ENCODE assay signal across 8 cellular contexts in the genomic region with DNA sequence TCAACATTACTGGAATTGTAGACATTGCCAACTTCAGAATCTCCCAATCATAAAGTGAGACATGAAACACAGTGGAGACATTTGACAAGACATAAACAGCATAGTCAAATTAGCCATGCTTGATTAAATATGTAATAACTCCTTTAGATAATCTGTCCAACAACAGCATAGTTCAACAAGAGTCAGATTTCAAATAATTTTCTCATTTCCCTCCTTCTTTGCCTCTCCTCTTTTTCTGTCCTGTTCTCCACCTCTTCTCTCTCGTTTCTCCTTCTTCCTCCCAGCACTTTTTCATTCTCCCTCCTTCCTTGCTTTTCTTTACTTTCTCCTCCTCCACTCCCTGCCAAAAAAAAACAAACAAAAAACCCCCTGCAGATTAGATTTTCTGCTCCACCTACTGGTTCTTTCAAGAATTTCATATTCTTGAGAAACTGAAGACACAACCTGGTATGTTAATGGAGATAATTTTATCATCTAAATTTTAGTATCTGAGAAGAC. TPM values are rescaled to one million over a fixed set of nuclear protein-coding genes. Genes with fewer than 3 reads are reported as not detected.
DNase-seq lines count a peak whose midpoint lies in the region; ATAC-seq and TF ChIP-seq lines count a peak whose summit lies in the region.

No MANE protein-coding gene starts in this region.

- no peaks in the 10 kb centered on the region for H3K27me3 ChIP-seq in CD4-positive, CD25-positive, alpha-beta regulatory T cell (ENCODE audit: control insufficient read depth, insufficient read depth, low read length)
- H3K27me3 ChIP-seq in hepatocyte, result no peaks in the 10 kb centered on the region

- no peak overlapping the region for H2AFZ ChIP-seq in hepatocyte

- WGBS in hepatocyte (ENCODE audit: low lambda C conversion rate, missing lambda C conversion rate), result 0% methylated on average over 1 of the region's 1 CpG

- H3K9me3 ChIP-seq in CD4-positive, CD25-positive, alpha-beta regulatory T cell (ENCODE audit: control insufficient read depth in 2 of 2, low read length in 2 of 2), result no peaks in the 10 kb centered on the region
- no peaks in the 10 kb centered on the region for H3K9me3 ChIP-seq in hepatocyte (ENCODE audit: low read depth)

- no peak for ATAC-seq in CD4-positive, CD25-positive, alpha-beta regulatory T cell (ENCODE audit: low read depth in 2 of 2)
- ATAC-seq in GM18858 (IDR thresholded peaks at IDR 0.05; ENCODE audit: unreplicated experiment) (peak; percentile 52), HG03103 (IDR thresholded peaks at IDR 0.05; ENCODE audit: low read depth, unreplicated experiment) (peak; percentile 64), T-cell (replicated peaks in 1 of 4) (peak in 3 of 4 experiments; percentile 36 to 43 (median 41))

- no peak overlapping the region for H3K4me2 ChIP-seq in hepatocyte

- H3K27me3 Mint-ChIP-seq in CD4-positive, CD25-positive, alpha-beta regulatory T cell, result no peaks in the 10 kb centered on the region
- no peaks in the 10 kb centered on the region for H3K27me3 Mint-ChIP-seq in T-cell

- H3K36me3 ChIP-seq in CD4-positive, CD25-positive, alpha-beta regulatory T cell (ENCODE audit: control insufficient read depth, insufficient read depth, low read length), result peaks cover 13% of the 10 kb centered on the region
- no peaks in the 10 kb centered on the region for H3K36me3 ChIP-seq in hepatocyte (replicated peaks; ENCODE audit: insufficient read depth, low read depth)

- peak overlapping the region; percentile 59 to 92 (median 88) for H3K27ac Mint-ChIP-seq in CD4-positive, CD25-positive, alpha-beta regulatory T cell
- H3K27ac Mint-ChIP-seq in T-cell, result peak overlapping the region; percentile 59 to 81

- no peaks in the 10 kb centered on the region for H3K9me2 ChIP-seq in hepatocyte (replicated peaks; ENCODE audit: insufficient read depth)

- peaks cover 0 to 2% (median 2%) of the 10 kb centered on the region in 7 donors for H3K9me3 Mint-ChIP-seq in CD4-positive, CD25-positive, alpha-beta regulatory T cell
- H3K9me3 Mint-ChIP-seq in T-cell, result no peaks in the 10 kb centered on the region

- POLR2A ChIA-PET in T-cell (lab: Charles Lee), result interaction anchor here in 1 of 2 donors (0.6 to 0.8 kb wide), 3 partner anchors 10 to 22 kb away, joined by 3 to 4 read pairs (median 3); no protein-coding TSS in a partner anchor

- no peaks in the 10 kb centered on the region for H3K79me2 ChIP-seq in hepatocyte

- CTCF ChIA-PET in T-cell (lab: Charles Lee), result interaction anchor here (0.7 to 2.1 kb wide), 8 partner anchors 10 to 534 kb away, joined by 3 to 8 read pairs (median 6); partner anchors contain the start of gene CLDND1 (in 1 of the 2)

- peaks cover 21 to 38% (median 33%) of the 10 kb centered on the region in 4 donors for H3K4me1 Mint-ChIP-seq in CD4-positive, CD25-positive, alpha-beta regulatory T cell
- H3K4me1 Mint-ChIP-seq in T-cell, result peaks cover 10 to 42% (median 23%) of the 10 kb centered on the region in 3 donors

- no peak overlapping the region for H3K27ac ChIP-seq in CD4-positive, CD25-positive, alpha-beta regulatory T cell (ENCODE audit: insufficient read depth, low read length, poor library complexity, severe bottlenecking)
- no peak overlapping the region for H3K27ac ChIP-seq in hepatocyte

- peak in 2 of 3 donors; percentile 49 to 68 for DNase-seq in CD4-positive, CD25-positive, alpha-beta regulatory T cell
- no peak for DNase-seq in T-cell
- peak; percentile 29 for DNase-seq in hepatocyte (ENCODE audit: low spot score)
- DNase-seq in T1000 (lab: John Stamatoyannopoulos, UW), result no peak
- no peak for DNase-seq in 8988T
- no peak for DNase-seq in NCI-H446 treated with DMSO at 0.1 percent for 48 hours (lab: John Stamatoyannopoulos, UW)

- peaks cover 15% of the 10 kb centered on the region for H3K4me1 ChIP-seq in CD4-positive, CD25-positive, alpha-beta regulatory T cell (ENCODE audit: control insufficient read depth, insufficient read depth, low read length, poor library complexity, severe bottlenecking)
- H3K4me1 ChIP-seq in hepatocyte (ENCODE audit: insufficient read depth), result no peaks in the 10 kb centered on the region

- peak; percentile 55 for TF ChIP-seq CTCF in hepatocyte (IDR thresholded peaks at IDR 0.05; ENCODE audit: poor library complexity)

- peak overlapping the region; percentile 47 for H3K4me3 ChIP-seq in CD4-positive, CD25-positive, alpha-beta regulatory T cell (ENCODE audit: low read depth, low read length)
- no peak overlapping the region for H3K4me3 ChIP-seq in hepatocyte

- H3K36me3 Mint-ChIP-seq in CD4-positive, CD25-positive, alpha-beta regulatory T cell, result peaks cover 19% of the 10 kb centered on the region
- peaks cover 20% of the 10 kb centered on the region for H3K36me3 Mint-ChIP-seq in T-cell

- peak overlapping the region; percentile 5 to 54 (median 34) for H3K4me3 Mint-ChIP-seq in CD4-positive, CD25-positive, alpha-beta regulatory T cell
- peak overlapping the region in 1 of 3 donors; percentile 11 for H3K4me3 Mint-ChIP-seq in T-cell

- no peaks in the 10 kb centered on the region for H4K20me1 ChIP-seq in hepatocyte (ENCODE audit: insufficient read depth, poor library complexity, severe bottlenecking)

RNA-seq across cellular contexts. Expression of gene CPOX, which starts 20.1 kb away (rescaled TPM):
- 22.8 TPM for total RNA-seq in CD4-positive, CD25-positive, alpha-beta regulatory T cell
- 1 to 10 TPM; 7.1 to 9.5 (median 7.2) TPM for polyA plus RNA-seq in CD4-positive, CD25-positive, alpha-beta regulatory T cell
- total RNA-seq in T-cell (10 to 100 TPM; 13.9 to 47.6 (median 44.6) TPM), hepatocyte (18.6 and 30.1 TPM in 2 replicates)
- polyA plus RNA-seq in hepatocyte, result 12.3 and 14.3 TPM in 2 replicates

RNA-seq across cellular contexts. Expression of gene GPR15, which starts 41.5 kb away (rescaled TPM):
- 5.7 TPM for total RNA-seq in CD4-positive, CD25-positive, alpha-beta regulatory T cell
- 10 to 100 TPM in 2 of 4 donors, 1 to 10 TPM in 2; 8.6 to 72.4 (median 9.8) TPM for polyA plus RNA-seq in CD4-positive, CD25-positive, alpha-beta regulatory T cell
- total RNA-seq in T-cell (10 to 100 TPM in 4 of 5 donors, 1 to 10 TPM in 1; 5.7 to 69.9 (median 24.7) TPM), hepatocyte (not detected in 2 replicates)
- polyA plus RNA-seq in hepatocyte, result not detected in 2 replicates

RNA-seq across cellular contexts. Expression of gene CLDND1, which starts 50.6 kb away (rescaled TPM):
- total RNA-seq in CD4-positive, CD25-positive, alpha-beta regulatory T cell, result 266 TPM
- 100 to 1,000 TPM; 193 to 320 (median 249) TPM for polyA plus RNA-seq in CD4-positive, CD25-positive, alpha-beta regulatory T cell
- total RNA-seq in T-cell (100 to 1,000 TPM; 133 to 404 (median 264) TPM), hepatocyte (89.2 and 105 TPM in 2 replicates)
- polyA plus RNA-seq in hepatocyte, result 70.1 and 84.8 TPM in 2 replicates

Comparison
In these comparisons a context has a peak if more than half of its experiments do, and no peak if none do; other contexts are left out.
1. ATAC-seq: peak in GM18858 (single experiment), HG03103 (single experiment) and T-cell (3 of 4); none in CD4-positive, CD25-positive, alpha-beta regulatory T cell (0 of 2).
2. DNase-seq: peak in CD4-positive, CD25-positive, alpha-beta regulatory T cell (2 of 3) and hepatocyte (single experiment); none in T-cell (0 of 34), T1000 (single experiment), 8988T (single experiment) and NCI-H446 treated with DMSO at 0.1 percent for 48 hours (single experiment).